ENCODE assay signal across 8 cellular contexts in the genomic region with DNA sequence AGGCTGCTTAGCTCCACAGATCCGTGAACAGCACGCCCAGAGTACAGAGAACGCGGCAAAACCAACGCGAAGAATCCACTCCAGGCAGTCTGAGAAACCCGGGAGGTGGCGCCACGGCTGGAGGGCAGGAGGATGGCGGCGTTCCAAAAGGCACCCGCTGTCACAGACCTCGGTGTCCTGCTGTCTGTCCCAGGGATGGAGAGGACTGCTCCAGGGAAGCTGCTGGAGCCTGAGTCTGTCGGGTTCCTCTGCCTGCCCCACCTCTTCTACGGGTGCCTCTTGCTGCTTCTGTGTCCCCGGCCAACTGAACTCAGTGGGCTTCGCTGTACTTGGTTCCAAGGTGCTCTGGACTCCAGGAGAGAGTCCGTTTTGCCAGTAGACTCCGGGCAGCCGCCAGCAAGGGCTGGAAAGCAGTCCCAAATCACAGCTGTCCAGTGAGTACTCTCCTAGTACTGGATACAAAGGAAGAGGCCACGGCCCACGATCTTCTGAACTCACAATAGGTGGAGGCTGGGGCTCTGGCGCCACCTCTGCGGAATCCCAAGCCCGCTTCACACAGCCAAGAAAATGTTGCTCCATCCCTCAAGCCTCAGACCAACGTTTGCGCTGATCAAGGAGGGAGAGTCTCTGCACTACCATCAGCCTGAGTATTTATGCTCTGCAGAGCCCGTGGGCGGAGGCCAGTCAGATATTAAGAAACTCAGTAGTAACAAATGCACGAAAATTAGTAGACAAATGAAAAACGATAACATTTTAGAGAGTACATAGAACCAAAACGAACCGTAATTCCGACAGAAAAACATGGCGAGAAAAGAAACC. TPM values are rescaled to one million over a fixed set of nuclear protein-coding genes. Genes with fewer than 3 reads are reported as not detected.
DNase-seq lines count a peak whose midpoint lies in the region; ATAC-seq and TF ChIP-seq lines count a peak whose summit lies in the region.

No MANE protein-coding gene starts in this region.

- peak overlapping the region; percentile 78 for H3K27ac ChIP-seq in Karpas-422 (ENCODE audit: low read length)
- H3K27ac ChIP-seq in RWPE1: peak overlapping the region; percentile 97
- H3K27ac ChIP-seq in prostate gland: peak overlapping the region; percentile 94 to 98

- POLR2A ChIA-PET in RWPE1 (lab: Yijun Ruan, JAX; ENCODE audit: low non-redundant PET): interaction anchor here (0.5 kb wide), 1 partner anchor 123 kb away, joined by 5 read pairs; no protein-coding TSS in a partner anchor

- ATAC-seq in HG02588 (IDR thresholded peaks at IDR 0.05; ENCODE audit: unreplicated experiment): no peak
- no peak for ATAC-seq in GM21825 (IDR thresholded peaks at IDR 0.05; ENCODE audit: unreplicated experiment)

- no peaks in the 10 kb centered on the region for H4K20me1 ChIP-seq in Karpas-422 (ENCODE audit: insufficient read depth, low read depth, low read length)

- peak overlapping the region; percentile 76 for H2AFZ ChIP-seq in Karpas-422 (ENCODE audit: low read length)

- H3K36me3 ChIP-seq in Karpas-422 (ENCODE audit: insufficient read depth, low read length) (no peaks in the 10 kb centered on the region), prostate gland (no peaks in the 10 kb centered on the region)

- intact Hi-C loops in head of caudate nucleus (cut with DNase I) (loop anchor here (2.0 to 10.0 kb wide), 3 partner anchors 32 to 135 kb away; no protein-coding TSS in a partner anchor), prostate gland (cut with DNase I) (loop anchor here (5.0 kb wide), 3 partner anchors 47 to 132 kb away; partner anchors contain the start of gene ZNF131)

- H3K9me3 ChIP-seq in Karpas-422 (ENCODE audit: low read length): no peaks in the 10 kb centered on the region
- no peaks in the 10 kb centered on the region for H3K9me3 ChIP-seq in prostate gland

- H3K4me3 ChIP-seq in Karpas-422 (ENCODE audit: low read length): peak overlapping the region; percentile 78
- H3K4me3 ChIP-seq in prostate gland: peak overlapping the region; percentile 49 to 51

- DNase-seq in Karpas-422 (peak; percentile 72), RWPE1 (ENCODE audit: low spot score) (no peak), head of caudate nucleus (peak in 39 of 42 donors; percentile 31 to 85 (median 63)), prostate gland (ENCODE audit: low spot score) (peak; percentile 82)
- peak; percentile 73 for DNase-seq in activated naive CD4-positive, alpha-beta T cell treated with Interleukin-2 at 50 U/mL for 16 hours

- WGBS in prostate gland: 24% methylated on average over 35 of the region's 35 CpGs

- H3K4me2 ChIP-seq in Karpas-422 (ENCODE audit: low read depth, low read length, poor library complexity, severe bottlenecking): peak overlapping the region; percentile 89

- TF ChIP-seq POLR2A in prostate gland (IDR thresholded peaks at IDR 0.05): no peak

- H3K27me3 ChIP-seq in Karpas-422 (ENCODE audit: low read length) (no peaks in the 10 kb centered on the region), prostate gland (replicated peaks; ENCODE audit: insufficient read depth) (no peaks in the 10 kb centered on the region)

- CTCF ChIA-PET in RWPE1 (lab: Yijun Ruan, JAX): interaction anchor here (0.5 to 1.4 kb wide), 3 partner anchors 45 to 357 kb away, joined by 3 to 5 read pairs (median 3); no protein-coding TSS in a partner anchor

- H3K9ac ChIP-seq in Karpas-422 (ENCODE audit: low read length): peak overlapping the region; percentile 77

- peaks cover 2% of the 10 kb centered on the region; the same call in 1 of the 2 replicates for H3K79me2 ChIP-seq in Karpas-422 (ENCODE audit: low read length)

- peak; percentile 48 for TF ChIP-seq CTCF in GM12873 (IDR thresholded peaks at IDR 0.05; ENCODE audit: insufficient read depth, low read depth, low read length, missing control alignments)
- no peak for TF ChIP-seq CTCF in RWPE1 (conservative IDR thresholded peaks at IDR 0.05; ENCODE audit: low read depth)
- peak in 1 of 4 experiments; percentile 41 for TF ChIP-seq CTCF in prostate gland (IDR thresholded peaks at IDR 0.05)

- H3K4me1 ChIP-seq in Karpas-422 (ENCODE audit: low read length): peaks cover 23% of the 10 kb centered on the region
- no peaks in the 10 kb centered on the region for H3K4me1 ChIP-seq in prostate gland (replicated peaks)

- no peaks in the 10 kb centered on the region for H3K9me2 ChIP-seq in Karpas-422 (replicated peaks; ENCODE audit: insufficient read depth, low read length)

RNA-seq across cellular contexts. Expression of gene ANXA2R, which starts 0.4 kb away (rescaled TPM):
- 9.0 and 15.3 TPM in 2 replicates for total RNA-seq in Karpas-422 (2014; rRNA removed; shearing (Covaris generic); ENCODE audit: low replicate concordance)
- 1 to 10 TPM; 4.5 to 5.3 TPM for total RNA-seq in prostate gland
